1 cellular context compared by ENCODE assay signal in the genomic region with DNA sequence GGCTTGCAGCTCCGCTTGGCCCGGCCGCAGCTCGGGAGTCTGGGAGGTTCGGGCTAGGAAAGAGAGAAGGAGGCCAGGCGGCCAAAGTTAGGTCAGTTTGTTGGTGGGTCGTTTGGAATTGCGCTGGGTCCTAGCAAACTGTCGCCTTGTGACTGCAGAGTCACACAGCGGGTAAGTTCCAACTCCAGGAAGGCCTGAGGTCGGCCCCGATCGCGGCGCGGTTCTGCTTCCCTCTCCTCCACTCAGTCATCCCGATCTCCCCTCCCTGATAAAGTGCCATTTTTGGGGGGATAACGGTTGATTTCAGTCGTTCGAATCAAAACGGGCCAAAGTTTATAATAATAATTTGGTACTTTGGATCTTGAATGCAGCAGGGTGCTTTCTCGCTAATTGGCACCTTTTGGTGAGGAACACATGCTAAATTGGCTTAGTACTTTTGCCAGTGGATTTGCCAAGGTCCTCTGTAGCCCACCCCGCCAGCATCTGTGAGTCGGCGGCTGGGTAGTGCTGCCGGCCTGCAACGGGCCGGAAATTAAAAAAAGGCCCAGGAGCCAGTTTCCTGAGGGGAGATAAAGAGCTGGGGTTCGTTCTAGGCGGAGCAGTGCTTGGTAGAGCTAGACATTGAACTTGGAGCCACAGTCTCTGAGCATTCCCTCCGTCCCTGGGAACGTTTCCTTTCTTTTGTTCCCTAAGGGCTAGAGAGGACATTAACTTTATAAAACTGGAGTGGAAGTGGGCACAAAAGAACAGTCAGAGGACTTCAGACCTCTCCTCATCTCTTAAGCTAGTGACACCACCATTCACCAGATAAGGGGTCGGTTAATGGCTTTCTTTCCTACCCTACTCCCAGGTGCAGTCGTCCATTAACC.
TF ChIP-seq lines count a peak whose summit lies in the region.

No MANE protein-coding gene starts in this region.

TF ChIP-seq in K562, 482 proteins besides CTCF, POLR2A, EP300 and RAD21 (continued from another document and continues in another):
- TF ChIP-seq, protein P1, sequence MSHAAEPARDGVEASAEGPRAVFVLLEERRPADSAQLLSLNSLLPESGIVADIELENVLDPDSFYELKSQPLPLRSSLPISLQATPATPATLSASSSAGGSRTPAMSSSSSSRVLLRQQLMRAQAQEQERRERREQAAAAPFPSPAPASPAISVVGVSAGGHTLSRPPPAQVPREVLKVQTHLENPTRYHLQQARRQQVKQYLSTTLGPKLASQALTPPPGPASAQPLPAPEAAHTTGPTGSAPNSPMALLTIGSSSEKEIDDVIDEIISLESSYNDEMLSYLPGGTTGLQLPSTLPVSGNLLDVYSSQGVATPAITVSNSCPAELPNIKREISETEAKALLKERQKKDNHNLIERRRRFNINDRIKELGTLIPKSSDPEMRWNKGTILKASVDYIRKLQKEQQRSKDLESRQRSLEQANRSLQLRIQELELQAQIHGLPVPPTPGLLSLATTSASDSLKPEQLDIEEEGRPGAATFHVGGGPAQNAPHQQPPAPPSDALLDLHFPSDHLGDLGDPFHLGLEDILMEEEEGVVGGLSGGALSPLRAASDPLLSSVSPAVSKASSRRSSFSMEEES (CRISPR knock-in tag; IDR thresholded peaks at IDR 0.05) = no peak
- no peak for TF ChIP-seq ZNF212 (CRISPR knock-in tag; IDR thresholded peaks at IDR 0.05)
- 0 out of 2 replicates have a peak, but pooled peaks have one; percentile 12 for TF ChIP-seq RHOXF2B (CRISPR knock-in tag; conservative IDR thresholded peaks at IDR 0.05)
- no peak for TF ChIP-seq ZBED1 (IDR thresholded peaks at IDR 0.05)
- TF ChIP-seq, protein P2, sequence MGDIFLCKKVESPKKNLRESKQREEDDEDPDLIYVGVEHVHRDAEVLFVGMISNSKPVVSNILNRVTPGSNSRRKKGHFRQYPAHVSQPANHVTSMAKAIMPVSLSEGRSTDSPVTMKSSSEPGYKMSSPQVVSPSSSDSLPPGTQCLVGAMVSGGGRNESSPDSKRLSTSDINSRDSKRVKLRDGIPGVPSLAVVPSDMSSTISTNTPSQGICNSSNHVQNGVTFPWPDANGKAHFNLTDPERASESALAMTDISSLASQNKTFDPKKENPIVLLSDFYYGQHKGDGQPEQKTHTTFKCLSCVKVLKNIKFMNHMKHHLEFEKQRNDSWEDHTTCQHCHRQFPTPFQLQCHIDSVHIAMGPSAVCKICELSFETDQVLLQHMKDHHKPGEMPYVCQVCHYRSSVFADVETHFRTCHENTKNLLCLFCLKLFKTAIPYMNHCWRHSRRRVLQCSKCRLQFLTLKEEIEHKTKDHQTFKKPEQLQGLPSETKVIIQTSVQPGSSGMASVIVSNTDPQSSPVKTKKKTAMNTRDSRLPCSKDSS (IDR thresholded peaks at IDR 0.05; ENCODE audit: low read depth, partially characterized antibody) = no peak
- TF ChIP-seq, protein P3, sequence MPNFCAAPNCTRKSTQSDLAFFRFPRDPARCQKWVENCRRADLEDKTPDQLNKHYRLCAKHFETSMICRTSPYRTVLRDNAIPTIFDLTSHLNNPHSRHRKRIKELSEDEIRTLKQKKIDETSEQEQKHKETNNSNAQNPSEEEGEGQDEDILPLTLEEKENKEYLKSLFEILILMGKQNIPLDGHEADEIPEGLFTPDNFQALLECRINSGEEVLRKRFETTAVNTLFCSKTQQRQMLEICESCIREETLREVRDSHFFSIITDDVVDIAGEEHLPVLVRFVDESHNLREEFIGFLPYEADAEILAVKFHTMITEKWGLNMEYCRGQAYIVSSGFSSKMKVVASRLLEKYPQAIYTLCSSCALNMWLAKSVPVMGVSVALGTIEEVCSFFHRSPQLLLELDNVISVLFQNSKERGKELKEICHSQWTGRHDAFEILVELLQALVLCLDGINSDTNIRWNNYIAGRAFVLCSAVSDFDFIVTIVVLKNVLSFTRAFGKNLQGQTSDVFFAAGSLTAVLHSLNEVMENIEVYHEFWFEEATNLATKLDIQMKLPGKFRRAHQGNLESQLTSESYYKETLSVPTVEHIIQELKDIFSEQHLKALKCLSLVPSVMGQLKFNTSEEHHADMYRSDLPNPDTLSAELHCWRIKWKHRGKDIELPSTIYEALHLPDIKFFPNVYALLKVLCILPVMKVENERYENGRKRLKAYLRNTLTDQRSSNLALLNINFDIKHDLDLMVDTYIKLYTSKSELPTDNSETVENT (CRISPR knock-in tag; IDR thresholded peaks at IDR 0.05) = no peak
- TF ChIP-seq, protein P4, sequence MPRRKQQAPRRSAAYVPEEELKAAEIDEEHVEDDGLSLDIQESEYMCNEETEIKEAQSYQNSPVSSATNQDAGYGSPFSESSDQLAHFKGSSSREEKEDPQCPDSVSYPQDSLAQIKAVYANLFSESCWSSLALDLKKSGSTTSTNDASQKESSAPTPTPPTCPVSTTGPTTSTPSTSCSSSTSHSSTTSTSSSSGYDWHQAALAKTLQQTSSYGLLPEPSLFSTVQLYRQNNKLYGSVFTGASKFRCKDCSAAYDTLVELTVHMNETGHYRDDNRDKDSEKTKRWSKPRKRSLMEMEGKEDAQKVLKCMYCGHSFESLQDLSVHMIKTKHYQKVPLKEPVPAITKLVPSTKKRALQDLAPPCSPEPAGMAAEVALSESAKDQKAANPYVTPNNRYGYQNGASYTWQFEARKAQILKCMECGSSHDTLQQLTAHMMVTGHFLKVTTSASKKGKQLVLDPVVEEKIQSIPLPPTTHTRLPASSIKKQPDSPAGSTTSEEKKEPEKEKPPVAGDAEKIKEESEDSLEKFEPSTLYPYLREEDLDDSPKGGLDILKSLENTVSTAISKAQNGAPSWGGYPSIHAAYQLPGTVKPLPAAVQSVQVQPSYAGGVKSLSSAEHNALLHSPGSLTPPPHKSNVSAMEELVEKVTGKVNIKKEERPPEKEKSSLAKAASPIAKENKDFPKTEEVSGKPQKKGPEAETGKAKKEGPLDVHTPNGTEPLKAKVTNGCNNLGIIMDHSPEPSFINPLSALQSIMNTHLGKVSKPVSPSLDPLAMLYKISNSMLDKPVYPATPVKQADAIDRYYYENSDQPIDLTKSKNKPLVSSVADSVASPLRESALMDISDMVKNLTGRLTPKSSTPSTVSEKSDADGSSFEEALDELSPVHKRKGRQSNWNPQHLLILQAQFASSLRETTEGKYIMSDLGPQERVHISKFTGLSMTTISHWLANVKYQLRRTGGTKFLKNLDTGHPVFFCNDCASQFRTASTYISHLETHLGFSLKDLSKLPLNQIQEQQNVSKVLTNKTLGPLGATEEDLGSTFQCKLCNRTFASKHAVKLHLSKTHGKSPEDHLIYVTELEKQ (CRISPR knock-in tag; IDR thresholded peaks at IDR 0.05) = peak; percentile 63; the same call in 1 of the 2 replicates
- TF ChIP-seq, protein P5, sequence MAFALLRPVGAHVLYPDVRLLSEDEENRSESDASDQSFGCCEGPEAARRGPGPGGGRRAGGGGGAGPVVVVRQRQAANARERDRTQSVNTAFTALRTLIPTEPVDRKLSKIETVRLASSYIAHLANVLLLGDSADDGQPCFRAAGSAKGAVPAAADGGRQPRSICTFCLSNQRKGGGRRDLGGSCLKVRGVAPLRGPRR (CRISPR knock-in tag; IDR thresholded peaks at IDR 0.05) = no peak
- 0 out of 2 replicates have a peak, but pooled peaks have one; percentile 77 for TF ChIP-seq ZNF695 (CRISPR knock-in tag; IDR thresholded peaks at IDR 0.05)
- TF ChIP-seq, protein P6, sequence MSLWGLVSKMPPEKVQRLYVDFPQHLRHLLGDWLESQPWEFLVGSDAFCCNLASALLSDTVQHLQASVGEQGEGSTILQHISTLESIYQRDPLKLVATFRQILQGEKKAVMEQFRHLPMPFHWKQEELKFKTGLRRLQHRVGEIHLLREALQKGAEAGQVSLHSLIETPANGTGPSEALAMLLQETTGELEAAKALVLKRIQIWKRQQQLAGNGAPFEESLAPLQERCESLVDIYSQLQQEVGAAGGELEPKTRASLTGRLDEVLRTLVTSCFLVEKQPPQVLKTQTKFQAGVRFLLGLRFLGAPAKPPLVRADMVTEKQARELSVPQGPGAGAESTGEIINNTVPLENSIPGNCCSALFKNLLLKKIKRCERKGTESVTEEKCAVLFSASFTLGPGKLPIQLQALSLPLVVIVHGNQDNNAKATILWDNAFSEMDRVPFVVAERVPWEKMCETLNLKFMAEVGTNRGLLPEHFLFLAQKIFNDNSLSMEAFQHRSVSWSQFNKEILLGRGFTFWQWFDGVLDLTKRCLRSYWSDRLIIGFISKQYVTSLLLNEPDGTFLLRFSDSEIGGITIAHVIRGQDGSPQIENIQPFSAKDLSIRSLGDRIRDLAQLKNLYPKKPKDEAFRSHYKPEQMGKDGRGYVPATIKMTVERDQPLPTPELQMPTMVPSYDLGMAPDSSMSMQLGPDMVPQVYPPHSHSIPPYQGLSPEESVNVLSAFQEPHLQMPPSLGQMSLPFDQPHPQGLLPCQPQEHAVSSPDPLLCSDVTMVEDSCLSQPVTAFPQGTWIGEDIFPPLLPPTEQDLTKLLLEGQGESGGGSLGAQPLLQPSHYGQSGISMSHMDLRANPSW (CRISPR knock-in tag; IDR thresholded peaks at IDR 0.05) = peak; percentile 37; the same call in 1 of the 2 replicates
- TF ChIP-seq SMAD4 (CRISPR knock-in tag; conservative IDR thresholded peaks at IDR 0.05) = 0 out of 2 replicates have a peak, but pooled peaks have one; percentile 12
- TF ChIP-seq ZNF57 (CRISPR knock-in tag; IDR thresholded peaks at IDR 0.05) = 0 out of 2 replicates have a peak, but pooled peaks have one; percentile 7
- no peak for TF ChIP-seq ZNF76 (CRISPR knock-in tag; IDR thresholded peaks at IDR 0.05; ENCODE audit: borderline replicate concordance)
- TF ChIP-seq CHCHD3 (CRISPR knock-in tag; IDR thresholded peaks at IDR 0.05) = no peak
- TF ChIP-seq, protein P7, sequence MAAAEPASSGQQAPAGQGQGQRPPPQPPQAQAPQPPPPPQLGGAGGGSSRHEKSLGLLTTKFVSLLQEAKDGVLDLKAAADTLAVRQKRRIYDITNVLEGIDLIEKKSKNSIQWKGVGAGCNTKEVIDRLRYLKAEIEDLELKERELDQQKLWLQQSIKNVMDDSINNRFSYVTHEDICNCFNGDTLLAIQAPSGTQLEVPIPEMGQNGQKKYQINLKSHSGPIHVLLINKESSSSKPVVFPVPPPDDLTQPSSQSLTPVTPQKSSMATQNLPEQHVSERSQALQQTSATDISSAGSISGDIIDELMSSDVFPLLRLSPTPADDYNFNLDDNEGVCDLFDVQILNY (CRISPR knock-in tag; IDR thresholded peaks at IDR 0.05) = peak; percentile 95
- no peak for TF ChIP-seq GATA2 (CRISPR knock-in tag; IDR thresholded peaks at IDR 0.05)
- TF ChIP-seq, protein P8, sequence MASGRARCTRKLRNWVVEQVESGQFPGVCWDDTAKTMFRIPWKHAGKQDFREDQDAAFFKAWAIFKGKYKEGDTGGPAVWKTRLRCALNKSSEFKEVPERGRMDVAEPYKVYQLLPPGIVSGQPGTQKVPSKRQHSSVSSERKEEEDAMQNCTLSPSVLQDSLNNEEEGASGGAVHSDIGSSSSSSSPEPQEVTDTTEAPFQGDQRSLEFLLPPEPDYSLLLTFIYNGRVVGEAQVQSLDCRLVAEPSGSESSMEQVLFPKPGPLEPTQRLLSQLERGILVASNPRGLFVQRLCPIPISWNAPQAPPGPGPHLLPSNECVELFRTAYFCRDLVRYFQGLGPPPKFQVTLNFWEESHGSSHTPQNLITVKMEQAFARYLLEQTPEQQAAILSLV (tag; IDR thresholded peaks at IDR 0.05) = no peak
- TF ChIP-seq, protein P9, sequence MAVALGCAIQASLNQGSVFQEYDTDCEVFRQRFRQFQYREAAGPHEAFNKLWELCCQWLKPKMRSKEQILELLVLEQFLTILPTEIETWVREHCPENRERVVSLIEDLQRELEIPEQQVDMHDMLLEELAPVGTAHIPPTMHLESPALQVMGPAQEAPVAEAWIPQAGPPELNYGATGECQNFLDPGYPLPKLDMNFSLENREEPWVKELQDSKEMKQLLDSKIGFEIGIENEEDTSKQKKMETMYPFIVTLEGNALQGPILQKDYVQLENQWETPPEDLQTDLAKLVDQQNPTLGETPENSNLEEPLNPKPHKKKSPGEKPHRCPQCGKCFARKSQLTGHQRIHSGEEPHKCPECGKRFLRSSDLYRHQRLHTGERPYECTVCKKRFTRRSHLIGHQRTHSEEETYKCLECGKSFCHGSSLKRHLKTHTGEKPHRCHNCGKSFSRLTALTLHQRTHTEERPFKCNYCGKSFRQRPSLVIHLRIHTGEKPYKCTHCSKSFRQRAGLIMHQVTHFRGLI (CRISPR knock-in tag; IDR thresholded peaks at IDR 0.05) = 0 out of 2 replicates have a peak, but pooled peaks have one; percentile 21
- TF ChIP-seq, protein P10, sequence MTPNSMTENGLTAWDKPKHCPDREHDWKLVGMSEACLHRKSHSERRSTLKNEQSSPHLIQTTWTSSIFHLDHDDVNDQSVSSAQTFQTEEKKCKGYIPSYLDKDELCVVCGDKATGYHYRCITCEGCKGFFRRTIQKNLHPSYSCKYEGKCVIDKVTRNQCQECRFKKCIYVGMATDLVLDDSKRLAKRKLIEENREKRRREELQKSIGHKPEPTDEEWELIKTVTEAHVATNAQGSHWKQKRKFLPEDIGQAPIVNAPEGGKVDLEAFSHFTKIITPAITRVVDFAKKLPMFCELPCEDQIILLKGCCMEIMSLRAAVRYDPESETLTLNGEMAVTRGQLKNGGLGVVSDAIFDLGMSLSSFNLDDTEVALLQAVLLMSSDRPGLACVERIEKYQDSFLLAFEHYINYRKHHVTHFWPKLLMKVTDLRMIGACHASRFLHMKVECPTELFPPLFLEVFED (CRISPR knock-in tag; conservative IDR thresholded peaks at IDR 0.05) = peak; percentile 94
- no peak for TF ChIP-seq ZNF586 (CRISPR knock-in tag; conservative IDR thresholded peaks at IDR 0.05)
- 0 out of 2 replicates have a peak, but pooled peaks have one; percentile 84 for TF ChIP-seq HNRNPUL1 (IDR thresholded peaks at IDR 0.05; ENCODE audit: low read length)
- no peak for TF ChIP-seq BRD9 (IDR thresholded peaks at IDR 0.05; ENCODE audit: low read depth, partially characterized antibody)
- TF ChIP-seq, protein P11, sequence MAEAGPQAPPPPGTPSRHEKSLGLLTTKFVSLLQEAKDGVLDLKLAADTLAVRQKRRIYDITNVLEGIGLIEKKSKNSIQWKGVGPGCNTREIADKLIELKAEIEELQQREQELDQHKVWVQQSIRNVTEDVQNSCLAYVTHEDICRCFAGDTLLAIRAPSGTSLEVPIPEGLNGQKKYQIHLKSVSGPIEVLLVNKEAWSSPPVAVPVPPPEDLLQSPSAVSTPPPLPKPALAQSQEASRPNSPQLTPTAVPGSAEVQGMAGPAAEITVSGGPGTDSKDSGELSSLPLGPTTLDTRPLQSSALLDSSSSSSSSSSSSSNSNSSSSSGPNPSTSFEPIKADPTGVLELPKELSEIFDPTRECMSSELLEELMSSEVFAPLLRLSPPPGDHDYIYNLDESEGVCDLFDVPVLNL (CRISPR knock-in tag; IDR thresholded peaks at IDR 0.05; ENCODE audit: low read depth) = 0 out of 2 replicates have a peak, but pooled peaks have one; percentile 76
- TF ChIP-seq ELF4 (CRISPR knock-in tag; IDR thresholded peaks at IDR 0.05) = peak; percentile 80; the same call in 1 of the 2 replicates
- TF ChIP-seq SMC3 (conservative IDR thresholded peaks at IDR 0.05; ENCODE audit: insufficient read depth, low read depth, low read length) = 0 out of 2 replicates have a peak, but pooled peaks have one; percentile 10
- no peak for TF ChIP-seq YY1 (IDR thresholded peaks at IDR 0.05; ENCODE audit: borderline replicate concordance in 1 of 3, control insufficient read depth in 1 of 3, extremely low read depth in 1 of 3, insufficient read depth in 3 of 3, insufficient read length in 1 of 3, insufficient replicate concordance in 2 of 3, low read depth in 1 of 3, low read length in 2 of 3)
